In the genomic region with DNA sequence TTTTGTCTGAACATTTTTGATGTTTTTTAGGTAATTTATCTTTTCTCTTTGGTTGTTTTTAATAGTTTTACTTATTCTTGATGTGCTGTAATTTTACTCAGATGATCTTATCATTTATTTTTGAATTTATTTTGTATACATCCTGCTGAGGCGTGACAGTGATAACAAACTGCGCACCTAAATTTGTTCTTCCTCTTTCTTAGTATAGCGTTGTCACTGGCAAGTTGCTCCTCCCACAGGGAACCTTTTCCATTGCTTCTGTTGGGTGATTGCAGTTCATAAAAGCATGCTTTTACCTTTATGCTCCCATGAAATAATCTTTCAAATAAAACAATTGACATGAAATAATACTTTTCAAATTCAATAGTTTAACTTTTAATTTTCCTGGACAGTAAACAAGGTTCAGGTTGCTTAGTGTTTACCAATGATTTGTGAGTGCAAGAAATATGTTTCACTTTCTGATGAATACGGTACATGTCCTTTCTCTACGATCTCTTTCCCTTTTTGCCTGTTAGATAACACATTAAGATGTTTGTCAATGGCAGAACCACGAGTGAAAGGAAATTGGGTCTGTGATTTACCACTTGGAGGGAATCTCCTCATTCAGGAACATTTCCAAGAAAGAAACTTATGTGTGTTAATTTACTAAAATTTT, we compare ENCODE assay signal across 20 cellular contexts.
DNase-seq lines count a peak whose midpoint lies in the region; ATAC-seq and TF ChIP-seq lines count a peak whose summit lies in the region.
"Had no signal": no experiment of that assay in that cellular context is flagged by ENCODE, and none has a peak within 500 bp of the region (broad histone marks: within the 10 kb centered on the region; RNA-seq: fewer than 3 reads in every experiment).

No MANE protein-coding gene starts in this region.

- DNase-seq in T-helper 17 cell (no peak), retina (no peak), GM20000 (ENCODE audit: low spot score) (no peak), SW480 (ENCODE audit: low spot score) (no peak)
- no peak for DNase-seq in effector CD4-positive, alpha-beta T cell
- DNase-seq: activated CD4-positive, alpha-beta memory T cell treated with anti-CD3 and anti-CD28 coated beads, Interleukin-2, amount 10 ng/mL, durations not matched to agents 7 days and 5 days; Calu3; effector memory CD8-positive, alpha-beta T cell; GF-D8; hypothalamus; Karpas-422; kidney glomerular epithelial cell; NCI-H1694 treated with DMSO at 0.1 percent for 48 hours; NCI-H510A; PC-3; right cardiac atrium had no signal

- H3K27me3 Mint-ChIP-seq in T-helper 17 cell, result no peaks in the 10 kb centered on the region
- H3K27me3 Mint-ChIP-seq: activated CD4-positive, alpha-beta memory T cell treated with anti-CD3 and anti-CD28 coated beads, Interleukin-2, amount 10 ng/mL, durations not matched to agents 7 days and 5 days; effector memory CD8-positive, alpha-beta T cell had no signal

- peaks cover 8% of the 10 kb centered on the region for H3K36me3 Mint-ChIP-seq in T-helper 17 cell (ENCODE audit: low read depth)

- no peaks in the 10 kb centered on the region for H3K9me3 ChIP-seq in T-helper 17 cell (ENCODE audit: control insufficient read depth, low read length, poor library complexity, severe bottlenecking)
- H3K9me3 ChIP-seq: neutrophil had no signal

- TF ChIP-seq CTCF in GM20000 (IDR thresholded peaks at IDR 0.05; ENCODE audit: extremely low read depth, missing control alignments), result no peak

- peak; percentile 84 for ATAC-seq in GM18499 (IDR thresholded peaks at IDR 0.05; ENCODE audit: insufficient read depth, unreplicated experiment)
- peak; percentile 86 for ATAC-seq in GM21360 (IDR thresholded peaks at IDR 0.05; ENCODE audit: unreplicated experiment)
- ATAC-seq in HG03103 (IDR thresholded peaks at IDR 0.05; ENCODE audit: low read depth, unreplicated experiment), result peak; percentile 94
- ATAC-seq in T-helper 17 cell, result no peak
- ATAC-seq: effector memory CD8-positive, alpha-beta T cell; PC-3; right cardiac atrium had no signal

- H3K4me1 Mint-ChIP-seq in T-helper 17 cell, result no peaks in the 10 kb centered on the region
- H3K4me1 Mint-ChIP-seq: activated CD4-positive, alpha-beta memory T cell treated with anti-CD3 and anti-CD28 coated beads, Interleukin-2, amount 10 ng/mL, durations not matched to agents 7 days and 5 days had no signal

- H3K27ac Mint-ChIP-seq in T-helper 17 cell, result peak overlapping the region; percentile 27
- H3K27ac Mint-ChIP-seq: activated CD4-positive, alpha-beta memory T cell treated with anti-CD3 and anti-CD28 coated beads, Interleukin-2, amount 10 ng/mL, durations not matched to agents 7 days and 5 days had no signal

- no peak overlapping the region for H3K4me3 Mint-ChIP-seq in T-helper 17 cell
- H3K4me3 Mint-ChIP-seq: activated CD4-positive, alpha-beta memory T cell treated with anti-CD3 and anti-CD28 coated beads, Interleukin-2, amount 10 ng/mL, durations not matched to agents 7 days and 5 days; effector memory CD8-positive, alpha-beta T cell had no signal
